34 cellular contexts compared by ENCODE assay signal in genomic region chr16:81562926-81563325, GRCh38.
"Had no signal": no experiment of that assay in that cellular context is flagged by ENCODE, and none has a peak within 500 bp of the region (broad histone marks: within the 10 kb centered on the region; RNA-seq: fewer than 3 reads in every experiment).

No MANE protein-coding gene starts in this region.

- H3K4me3 Mint-ChIP-seq: activated CD4-positive, alpha-beta memory T cell treated with anti-CD3 and anti-CD28 coated beads, Interleukin-2, amount 10 ng/mL, durations not matched to agents 7 days and 5 days; activated CD4-positive, alpha-beta T cell treated with anti-CD3 and anti-CD28 coated beads, Interleukin-2, amount 10 ng/mL, durations not matched to agents 7 days and 5 days; activated naive CD4-positive, alpha-beta T cell treated with anti-CD3 and anti-CD28 coated beads, Interleukin-2, amount 10 ng/mL, durations not matched to agents 7 days and 5 days; activated naive CD8-positive, alpha-beta T cell treated with anti-CD3 and anti-CD28 coated beads, Interleukin-2, amount 10 ng/mL, durations not matched to agents 7 days and 5 days; activated T-cell treated with anti-CD3 and anti-CD28 coated beads, Interleukin-2, amount 50 U/mL, for 24 hours; activated T-cell treated with anti-CD3 and anti-CD28 coated beads, Interleukin-2, amount 50 U/mL, for 72 hours; brain; T-cell; T-helper 1 cell treated with Interleukin-12 subunit alpha and Interleukin-12 subunit beta and Interleukin-4 antibody, amounts not matched to agents 30 μg/mL and 1 μg/mL, for 36 hours; T-helper 2 cell treated with Interferon-gamma antibody and Interleukin-4, amounts not matched to agents 5 μg/mL and 100 μg/mL, for 36 hours had no signal

- H3K27me3 ChIP-seq: ascending aorta, breast epithelium, cardiac muscle cell, esophagus squamous epithelium, gastroesophageal sphincter had no signal

- H3K9me3 ChIP-seq: ascending aorta, breast epithelium, esophagus squamous epithelium, gastroesophageal sphincter had no signal

- ATAC-seq: activated naive CD4-positive, alpha-beta T cell treated with anti-CD3 and anti-CD28 coated beads, Interleukin-2, amount 50 U/mL, for 72 hours; activated T-cell treated with anti-CD3 and anti-CD28 coated beads, Interleukin-2, amount 50 U/mL, for 72 hours; gastroesophageal sphincter; T-cell had no signal

- H3K27me3 Mint-ChIP-seq: activated CD4-positive, alpha-beta memory T cell treated with anti-CD3 and anti-CD28 coated beads, Interleukin-2, amount 10 ng/mL, durations not matched to agents 7 days and 5 days; activated CD4-positive, alpha-beta T cell treated with anti-CD3 and anti-CD28 coated beads, Interleukin-2, amount 10 ng/mL, durations not matched to agents 7 days and 5 days; activated naive CD4-positive, alpha-beta T cell treated with anti-CD3 and anti-CD28 coated beads, Interleukin-2, amount 10 ng/mL, durations not matched to agents 7 days and 5 days; activated naive CD8-positive, alpha-beta T cell treated with anti-CD3 and anti-CD28 coated beads, Interleukin-2, amount 10 ng/mL, durations not matched to agents 7 days and 5 days; activated T-cell treated with anti-CD3 and anti-CD28 coated beads, Interleukin-2, amount 50 U/mL, for 24 hours; T-cell had no signal

- H3K36me3 ChIP-seq: ascending aorta, breast epithelium, cardiac muscle cell, gastroesophageal sphincter, WERI-Rb-1 had no signal

- H3K27ac Mint-ChIP-seq: activated CD4-positive, alpha-beta memory T cell treated with anti-CD3 and anti-CD28 coated beads, Interleukin-2, amount 10 ng/mL, durations not matched to agents 7 days and 5 days; activated CD4-positive, alpha-beta T cell treated with anti-CD3 and anti-CD28 coated beads, Interleukin-2, amount 10 ng/mL, durations not matched to agents 7 days and 5 days; activated naive CD4-positive, alpha-beta T cell treated with anti-CD3 and anti-CD28 coated beads, Interleukin-2, amount 10 ng/mL, durations not matched to agents 7 days and 5 days; activated naive CD4-positive, alpha-beta T cell treated with anti-CD3 and anti-CD28 coated beads, Interleukin-2, amount 50 U/mL, for 72 hours; activated naive CD8-positive, alpha-beta T cell treated with anti-CD3 and anti-CD28 coated beads, Interleukin-2, amount 10 ng/mL, durations not matched to agents 7 days and 5 days; activated T-cell treated with anti-CD3 and anti-CD28 coated beads, Interleukin-2, amount 50 U/mL, for 24 hours; activated T-cell treated with anti-CD3 and anti-CD28 coated beads, Interleukin-2, amount 50 U/mL, for 72 hours; T-cell; T-helper 1 cell treated with Interleukin-12 subunit alpha and Interleukin-12 subunit beta and Interleukin-4 antibody, amounts not matched to agents 30 μg/mL and 1 μg/mL, for 36 hours; T-helper 2 cell treated with Interferon-gamma antibody and Interleukin-4, amounts not matched to agents 5 μg/mL and 100 μg/mL, for 36 hours had no signal

- H3K4me3 ChIP-seq: ascending aorta, breast epithelium, cardiac muscle cell, coronary artery, esophagus squamous epithelium, gastroesophageal sphincter had no signal

- DNase-seq: activated CD4-positive, alpha-beta memory T cell treated with anti-CD3 and anti-CD28 coated beads, Interleukin-2, amount 10 ng/mL, durations not matched to agents 7 days and 5 days; activated CD4-positive, alpha-beta T cell treated with anti-CD3 and anti-CD28 coated beads for 1 hour; activated CD4-positive, alpha-beta T cell treated with anti-CD3 and anti-CD28 coated beads for 4 hours; activated CD4-positive, alpha-beta T cell treated with anti-CD3 and anti-CD28 coated beads, Interleukin-2, amount 10 ng/mL, durations not matched to agents 7 days and 5 days; activated CD4-positive, alpha-beta T cell treated with anti-CD3 and anti-CD28 coated beads, Interleukin-2, amount 50 U/mL, for 4 hours; activated CD8-positive, alpha-beta memory T cell treated with anti-CD3 and anti-CD28 coated beads, Interleukin-2, amount 50 U/mL, for 48 hours; activated gamma-delta T cell; activated naive CD4-positive, alpha-beta T cell; activated naive CD4-positive, alpha-beta T cell treated with anti-CD3 and anti-CD28 coated beads, Interleukin-2, amount 10 ng/mL, durations not matched to agents 7 days and 5 days; activated naive CD8-positive, alpha-beta T cell treated with anti-CD3 and anti-CD28 coated beads, Interleukin-2, amount 10 ng/mL, durations not matched to agents 7 days and 5 days; activated T-cell treated with anti-CD3 and anti-CD28 coated beads for 4 hours; activated T-cell treated with anti-CD3 and anti-CD28 coated beads, Interleukin-2, amount 50 U/mL, for 24 hours; activated T-cell treated with anti-CD3 and anti-CD28 coated beads, Interleukin-2, amount 50 U/mL, for 72 hours; central memory CD4-positive, alpha-beta T cell; cerebellar nuclear complex; dermis blood vessel endothelial cell; effector CD4-positive, alpha-beta T cell; esophagus squamous epithelium; foreskin melanocyte; head of caudate nucleus; SW 1271; T-cell; T1000; WERI-Rb-1 had no signal

- H3K9me3 Mint-ChIP-seq: activated CD4-positive, alpha-beta memory T cell treated with anti-CD3 and anti-CD28 coated beads, Interleukin-2, amount 10 ng/mL, durations not matched to agents 7 days and 5 days; activated CD4-positive, alpha-beta T cell treated with anti-CD3 and anti-CD28 coated beads, Interleukin-2, amount 10 ng/mL, durations not matched to agents 7 days and 5 days; activated naive CD4-positive, alpha-beta T cell treated with anti-CD3 and anti-CD28 coated beads, Interleukin-2, amount 10 ng/mL, durations not matched to agents 7 days and 5 days; activated naive CD4-positive, alpha-beta T cell treated with anti-CD3 and anti-CD28 coated beads, Interleukin-2, amount 50 U/mL, for 72 hours; activated naive CD8-positive, alpha-beta T cell treated with anti-CD3 and anti-CD28 coated beads, Interleukin-2, amount 10 ng/mL, durations not matched to agents 7 days and 5 days; activated T-cell treated with anti-CD3 and anti-CD28 coated beads, Interleukin-2, amount 50 U/mL, for 24 hours; activated T-cell treated with anti-CD3 and anti-CD28 coated beads, Interleukin-2, amount 50 U/mL, for 72 hours; brain; T-helper 1 cell treated with Interleukin-12 subunit alpha and Interleukin-12 subunit beta and Interleukin-4 antibody, amounts not matched to agents 30 μg/mL and 1 μg/mL, for 36 hours; T-helper 2 cell treated with Interferon-gamma antibody and Interleukin-4, amounts not matched to agents 5 μg/mL and 100 μg/mL, for 36 hours had no signal

- H3K4me1 ChIP-seq: ascending aorta had no signal

- H3K27ac ChIP-seq: ascending aorta, breast epithelium, cardiac muscle cell, coronary artery, epithelial cell of prostate, esophagus squamous epithelium, gastroesophageal sphincter, WERI-Rb-1 had no signal
